In the genomic region with DNA sequence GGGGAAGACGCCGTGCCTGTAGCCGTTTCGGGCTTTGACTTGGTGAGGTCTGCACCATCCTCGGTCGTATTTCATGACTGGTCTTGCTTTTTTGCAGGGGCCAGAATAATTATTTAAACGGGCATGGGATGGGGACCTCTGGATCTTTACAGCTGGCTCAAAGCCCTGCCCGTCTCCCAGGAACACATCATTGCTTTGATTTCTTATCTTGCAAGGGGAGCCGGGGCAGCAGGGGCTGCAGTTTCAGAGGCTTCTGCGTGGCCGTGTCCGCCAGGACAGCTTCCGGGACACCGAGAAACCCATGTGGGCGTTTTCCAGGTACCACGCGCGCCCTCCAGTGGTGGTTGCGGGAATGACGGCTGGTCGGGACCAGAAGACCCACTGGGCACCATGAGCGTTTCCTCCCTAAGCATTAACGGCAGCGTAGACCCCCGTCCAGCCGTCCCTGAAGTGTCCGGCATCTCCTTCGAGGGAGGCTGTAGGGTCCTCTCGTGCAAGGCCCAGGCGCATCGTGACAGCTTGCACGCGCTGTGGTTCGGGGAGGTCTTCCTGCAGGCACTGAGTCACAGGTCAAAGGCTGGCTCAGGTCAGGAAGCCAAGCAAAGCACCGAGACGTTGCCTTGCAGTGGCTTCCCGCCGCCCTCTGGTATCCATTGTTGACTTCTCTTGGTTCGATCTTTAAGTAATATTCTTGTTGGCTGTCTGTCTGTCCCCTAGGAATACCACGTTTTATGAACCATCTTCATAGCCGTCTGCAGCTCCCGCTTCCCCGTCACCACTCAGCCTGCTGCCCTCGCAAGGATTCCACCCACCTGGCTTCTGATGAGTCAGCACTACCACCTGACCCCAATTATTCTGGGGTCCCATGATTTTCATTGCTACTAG, we compare ENCODE assay signal across 1 cellular context.
TF ChIP-seq lines count a peak whose summit lies in the region.

No MANE protein-coding gene starts in this region.

TF ChIP-seq in GM23338, 12 proteins besides CTCF, POLR2A, EP300 and RAD21 (continued from another document):
- TF ChIP-seq, protein P1, sequence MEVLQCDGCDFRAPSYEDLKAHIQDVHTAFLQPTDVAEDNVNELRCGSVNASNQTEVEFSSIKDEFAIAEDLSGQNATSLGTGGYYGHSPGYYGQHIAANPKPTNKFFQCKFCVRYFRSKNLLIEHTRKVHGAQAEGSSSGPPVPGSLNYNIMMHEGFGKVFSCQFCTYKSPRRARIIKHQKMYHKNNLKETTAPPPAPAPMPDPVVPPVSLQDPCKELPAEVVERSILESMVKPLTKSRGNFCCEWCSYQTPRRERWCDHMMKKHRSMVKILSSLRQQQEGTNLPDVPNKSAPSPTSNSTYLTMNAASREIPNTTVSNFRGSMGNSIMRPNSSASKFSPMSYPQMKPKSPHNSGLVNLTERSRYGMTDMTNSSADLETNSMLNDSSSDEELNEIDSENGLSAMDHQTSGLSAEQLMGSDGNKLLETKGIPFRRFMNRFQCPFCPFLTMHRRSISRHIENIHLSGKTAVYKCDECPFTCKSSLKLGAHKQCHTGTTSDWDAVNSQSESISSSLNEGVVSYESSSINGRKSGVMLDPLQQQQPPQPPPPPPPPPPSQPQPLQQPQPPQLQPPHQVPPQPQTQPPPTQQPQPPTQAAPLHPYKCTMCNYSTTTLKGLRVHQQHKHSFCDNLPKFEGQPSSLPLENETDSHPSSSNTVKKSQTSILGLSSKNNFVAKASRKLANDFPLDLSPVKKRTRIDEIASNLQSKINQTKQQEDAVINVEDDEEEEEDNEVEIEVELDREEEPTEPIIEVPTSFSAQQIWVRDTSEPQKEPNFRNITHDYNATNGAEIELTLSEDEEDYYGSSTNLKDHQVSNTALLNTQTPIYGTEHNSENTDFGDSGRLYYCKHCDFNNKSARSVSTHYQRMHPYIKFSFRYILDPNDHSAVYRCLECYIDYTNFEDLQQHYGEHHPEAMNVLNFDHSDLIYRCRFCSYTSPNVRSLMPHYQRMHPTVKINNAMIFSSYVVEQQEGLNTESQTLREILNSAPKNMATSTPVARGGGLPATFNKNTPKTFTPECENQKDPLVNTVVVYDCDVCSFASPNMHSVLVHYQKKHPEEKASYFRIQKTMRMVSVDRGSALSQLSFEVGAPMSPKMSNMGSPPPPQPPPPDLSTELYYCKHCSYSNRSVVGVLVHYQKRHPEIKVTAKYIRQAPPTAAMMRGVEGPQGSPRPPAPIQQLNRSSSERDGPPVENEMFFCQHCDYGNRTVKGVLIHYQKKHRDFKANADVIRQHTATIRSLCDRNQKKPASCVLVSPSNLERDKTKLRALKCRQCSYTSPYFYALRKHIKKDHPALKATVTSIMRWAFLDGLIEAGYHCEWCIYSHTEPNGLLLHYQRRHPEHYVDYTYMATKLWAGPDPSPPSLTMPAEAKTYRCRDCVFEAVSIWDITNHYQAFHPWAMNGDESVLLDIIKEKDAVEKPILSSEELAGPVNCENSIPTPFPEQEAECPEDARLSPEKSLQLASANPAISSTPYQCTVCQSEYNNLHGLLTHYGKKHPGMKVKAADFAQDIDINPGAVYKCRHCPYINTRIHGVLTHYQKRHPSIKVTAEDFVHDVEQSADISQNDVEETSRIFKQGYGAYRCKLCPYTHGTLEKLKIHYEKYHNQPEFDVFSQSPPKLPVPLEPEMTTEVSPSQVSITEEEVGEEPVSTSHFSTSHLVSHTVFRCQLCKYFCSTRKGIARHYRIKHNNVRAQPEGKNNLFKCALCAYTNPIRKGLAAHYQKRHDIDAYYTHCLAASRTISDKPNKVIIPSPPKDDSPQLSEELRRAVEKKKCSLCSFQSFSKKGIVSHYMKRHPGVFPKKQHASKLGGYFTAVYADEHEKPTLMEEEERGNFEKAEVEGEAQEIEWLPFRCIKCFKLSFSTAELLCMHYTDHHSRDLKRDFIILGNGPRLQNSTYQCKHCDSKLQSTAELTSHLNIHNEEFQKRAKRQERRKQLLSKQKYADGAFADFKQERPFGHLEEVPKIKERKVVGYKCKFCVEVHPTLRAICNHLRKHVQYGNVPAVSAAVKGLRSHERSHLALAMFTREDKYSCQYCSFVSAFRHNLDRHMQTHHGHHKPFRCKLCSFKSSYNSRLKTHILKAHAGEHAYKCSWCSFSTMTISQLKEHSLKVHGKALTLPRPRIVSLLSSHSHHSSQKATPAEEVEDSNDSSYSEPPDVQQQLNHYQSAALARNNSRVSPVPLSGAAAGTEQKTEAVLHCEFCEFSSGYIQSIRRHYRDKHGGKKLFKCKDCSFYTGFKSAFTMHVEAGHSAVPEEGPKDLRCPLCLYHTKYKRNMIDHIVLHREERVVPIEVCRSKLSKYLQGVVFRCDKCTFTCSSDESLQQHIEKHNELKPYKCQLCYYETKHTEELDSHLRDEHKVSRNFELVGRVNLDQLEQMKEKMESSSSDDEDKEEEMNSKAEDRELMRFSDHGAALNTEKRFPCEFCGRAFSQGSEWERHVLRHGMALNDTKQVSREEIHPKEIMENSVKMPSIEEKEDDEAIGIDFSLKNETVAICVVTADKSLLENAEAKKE (CRISPR knock-in tag; IDR thresholded peaks at IDR 0.05), result no peak
- no peak for TF ChIP-seq EZH2 (IDR thresholded peaks at IDR 0.05; ENCODE audit: low read depth, unreplicated experiment)
- TF ChIP-seq ZNF331 (CRISPR knock-in tag; IDR thresholded peaks at IDR 0.05; ENCODE audit: low read depth), result no peak
- TF ChIP-seq NANOG (IDR thresholded peaks at IDR 0.05; ENCODE audit: borderline replicate concordance), result no peak
- TF ChIP-seq STAT1 (IDR thresholded peaks at IDR 0.05; ENCODE audit: unreplicated experiment), result no peak
- no peak for TF ChIP-seq CREB1 (CRISPR knock-in tag; IDR thresholded peaks at IDR 0.05; ENCODE audit: low read depth)
- no peak; the same call in 1 of the 2 replicates for TF ChIP-seq POLR2AphosphoS5 (IDR thresholded peaks at IDR 0.05; ENCODE audit: low read depth)
- TF ChIP-seq, protein P2, sequence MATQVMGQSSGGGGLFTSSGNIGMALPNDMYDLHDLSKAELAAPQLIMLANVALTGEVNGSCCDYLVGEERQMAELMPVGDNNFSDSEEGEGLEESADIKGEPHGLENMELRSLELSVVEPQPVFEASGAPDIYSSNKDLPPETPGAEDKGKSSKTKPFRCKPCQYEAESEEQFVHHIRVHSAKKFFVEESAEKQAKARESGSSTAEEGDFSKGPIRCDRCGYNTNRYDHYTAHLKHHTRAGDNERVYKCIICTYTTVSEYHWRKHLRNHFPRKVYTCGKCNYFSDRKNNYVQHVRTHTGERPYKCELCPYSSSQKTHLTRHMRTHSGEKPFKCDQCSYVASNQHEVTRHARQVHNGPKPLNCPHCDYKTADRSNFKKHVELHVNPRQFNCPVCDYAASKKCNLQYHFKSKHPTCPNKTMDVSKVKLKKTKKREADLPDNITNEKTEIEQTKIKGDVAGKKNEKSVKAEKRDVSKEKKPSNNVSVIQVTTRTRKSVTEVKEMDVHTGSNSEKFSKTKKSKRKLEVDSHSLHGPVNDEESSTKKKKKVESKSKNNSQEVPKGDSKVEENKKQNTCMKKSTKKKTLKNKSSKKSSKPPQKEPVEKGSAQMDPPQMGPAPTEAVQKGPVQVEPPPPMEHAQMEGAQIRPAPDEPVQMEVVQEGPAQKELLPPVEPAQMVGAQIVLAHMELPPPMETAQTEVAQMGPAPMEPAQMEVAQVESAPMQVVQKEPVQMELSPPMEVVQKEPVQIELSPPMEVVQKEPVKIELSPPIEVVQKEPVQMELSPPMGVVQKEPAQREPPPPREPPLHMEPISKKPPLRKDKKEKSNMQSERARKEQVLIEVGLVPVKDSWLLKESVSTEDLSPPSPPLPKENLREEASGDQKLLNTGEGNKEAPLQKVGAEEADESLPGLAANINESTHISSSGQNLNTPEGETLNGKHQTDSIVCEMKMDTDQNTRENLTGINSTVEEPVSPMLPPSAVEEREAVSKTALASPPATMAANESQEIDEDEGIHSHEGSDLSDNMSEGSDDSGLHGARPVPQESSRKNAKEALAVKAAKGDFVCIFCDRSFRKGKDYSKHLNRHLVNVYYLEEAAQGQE (IDR thresholded peaks at IDR 0.05; ENCODE audit: unreplicated experiment), result no peak
